In genomic region chr11:13030857-13031256, GRCh38 we compare ENCODE assay signal across 17 cellular contexts. TPM values are rescaled to one million over a fixed set of nuclear protein-coding genes. Genes with fewer than 3 reads are reported as not detected.
DNase-seq lines count a peak whose midpoint lies in the region; ATAC-seq, FAIRE-seq and TF ChIP-seq lines count a peak whose summit lies in the region.
"Had no signal": no experiment of that assay in that cellular context is flagged by ENCODE, and none has a peak within 500 bp of the region (broad histone marks: within the 10 kb centered on the region; RNA-seq: fewer than 3 reads in every experiment).

No MANE protein-coding gene starts in this region.

- no peak overlapping the region for H3K27ac ChIP-seq in endothelial cell of umbilical vein (ENCODE audit: insufficient read depth, low read depth, low read length)

- no peaks in the 10 kb centered on the region for H3K9me3 ChIP-seq in endothelial cell of umbilical vein (replicated peaks; ENCODE audit: control insufficient read depth, insufficient read depth, low read length)

- H3K4me2 ChIP-seq in endothelial cell of umbilical vein (ENCODE audit: insufficient read depth, low read length), result no peak overlapping the region

- H3K4me1 ChIP-seq in endothelial cell of umbilical vein (ENCODE audit: control insufficient read depth, extremely low read depth, insufficient read depth, low read length), result no peaks in the 10 kb centered on the region

- no TSS peak for BruUV-seq in endothelial cell of umbilical vein (replicated peaks; lab: Mats Ljungman, UMichigan)

- FAIRE-seq in endothelial cell of umbilical vein (lab: Jason Lieb, UNC), result no peak
- FAIRE-seq: astrocyte, GM12891 had no signal

- H3K9ac ChIP-seq in endothelial cell of umbilical vein (replicated peaks; ENCODE audit: extremely low read depth, insufficient read depth, low read length), result no peak overlapping the region

- no peaks in the 10 kb centered on the region for H3K36me3 Mint-ChIP-seq in activated naive CD4-positive, alpha-beta T cell treated with anti-CD3 and anti-CD28 coated beads, Interleukin-2, amount 50 U/mL, for 72 hours

- dilution Hi-C loops in endothelial cell of umbilical vein (cut with MboI; ENCODE audit: extremely low pct_ligation_motif_present, low sequenced_read_pairs), result no loop called here

- DNase-seq in DMS153 treated with DMSO at 0.1 percent for 48 hours (lab: John Stamatoyannopoulos, UW; ENCODE audit: unreplicated experiment) (peak; percentile 19), NCI-H2029 (lab: John Stamatoyannopoulos, UW) (peak; percentile 90), endothelial cell of umbilical vein (ENCODE audit: low read depth, low spot score) (peak; percentile 26), lung microvascular endothelial cell (ENCODE audit: low read depth in 2 of 2) (peak; percentile 7 to 71), foreskin melanocyte (no peak), SIG-M5 (lab: John Stamatoyannopoulos, UW) (no peak)
- DNase-seq in activated naive CD4-positive, alpha-beta T cell treated with anti-CD3 and anti-CD28 coated beads, Interleukin-2, amount 50 U/mL, for 72 hours (ENCODE audit: low spot score in 2 of 2), result no peak
- DNase-seq: activated CD8-positive, alpha-beta T cell treated with anti-CD3 and anti-CD28 coated beads for 36 hours; activated gamma-delta T cell; AML-193; effector CD8-positive, alpha-beta T cell; EL; NCI-H1105 had no signal

- no peak for ATAC-seq in HG02840 (IDR thresholded peaks at IDR 0.05; ENCODE audit: low FRiP score, unreplicated experiment)
- ATAC-seq in activated naive CD4-positive, alpha-beta T cell treated with anti-CD3 and anti-CD28 coated beads, Interleukin-2, amount 50 U/mL, for 72 hours, result no peak
- ATAC-seq: activated CD8-positive, alpha-beta T cell treated with anti-CD3 and anti-CD28 coated beads for 36 hours had no signal

- POLR2A ChIA-PET in endothelial cell of umbilical vein (lab: Charles Lee), result no interaction called here

- TF ChIP-seq POLR2A in endothelial cell of umbilical vein (IDR thresholded peaks at IDR 0.05; ENCODE audit: low read depth, low read length), result no peak

- no peaks in the 10 kb centered on the region for H4K20me1 ChIP-seq in endothelial cell of umbilical vein (replicated peaks; ENCODE audit: control insufficient read depth, extremely low read depth, insufficient read depth, low read length)

- no peak overlapping the region for H3K4me3 ChIP-seq in endothelial cell of umbilical vein (replicated peaks in 1 of 3; ENCODE audit: insufficient read depth in 1 of 3, low read depth in 1 of 3, low read length in 3 of 3)

- no peaks in the 10 kb centered on the region for H3K9me3 Mint-ChIP-seq in activated naive CD4-positive, alpha-beta T cell treated with anti-CD3 and anti-CD28 coated beads, Interleukin-2, amount 50 U/mL, for 72 hours
- H3K9me3 Mint-ChIP-seq: activated CD8-positive, alpha-beta T cell treated with anti-CD3 and anti-CD28 coated beads for 36 hours had no signal

- no peak overlapping the region for H2AFZ ChIP-seq in endothelial cell of umbilical vein (ENCODE audit: low read depth, low read length)

- H3K79me2 ChIP-seq in endothelial cell of umbilical vein (ENCODE audit: control insufficient read depth, insufficient read depth, low read length), result no peaks in the 10 kb centered on the region

- CTCF ChIA-PET in endothelial cell of umbilical vein (lab: Charles Lee), result interaction anchor here (0.9 kb wide), 1 partner anchor 110 kb away, joined by 3 read pairs; no protein-coding TSS in a partner anchor

- H3K36me3 ChIP-seq in endothelial cell of umbilical vein (ENCODE audit: control insufficient read depth in 2 of 2, extremely low read depth in 1 of 2, insufficient read depth in 2 of 2, low read length in 2 of 2), result no peaks in the 10 kb centered on the region

- H3K9me1 ChIP-seq in endothelial cell of umbilical vein (replicated peaks; ENCODE audit: control insufficient read depth, extremely low read depth, insufficient read depth, low read length), result no peaks in the 10 kb centered on the region

- intact Hi-C loops in endothelial cell of umbilical vein (cut with micrococcal nuclease), result no loop called here

- H3K27me3 ChIP-seq in endothelial cell of umbilical vein (ENCODE audit: control insufficient read depth in 2 of 2, insufficient read depth in 2 of 2, low read length in 2 of 2), result peaks cover 19 to 30% of the 10 kb centered on the region in 2 experiments

- TF ChIP-seq CTCF in endothelial cell of umbilical vein (IDR thresholded peaks at IDR 0.05; ENCODE audit: extremely low read depth in 1 of 2, insufficient read depth in 1 of 2, low read depth in 1 of 2, low read length in 2 of 2), result no peak

- no peak overlapping the region for H3K27ac Mint-ChIP-seq in activated naive CD4-positive, alpha-beta T cell treated with anti-CD3 and anti-CD28 coated beads, Interleukin-2, amount 50 U/mL, for 72 hours
- H3K27ac Mint-ChIP-seq: activated CD8-positive, alpha-beta T cell treated with anti-CD3 and anti-CD28 coated beads for 36 hours had no signal

TF ChIP-seq in endothelial cell of umbilical vein, 7 proteins besides CTCF, POLR2A, EP300 and RAD21:
- TF ChIP-seq MYC (IDR thresholded peaks at IDR 0.05; ENCODE audit: low read depth, low read length) (no peak), FOS (IDR thresholded peaks at IDR 0.05; ENCODE audit: borderline replicate concordance, insufficient read depth, low read length) (no peak), POLR2AphosphoS5 (IDR thresholded peaks at IDR 0.05; ENCODE audit: insufficient read depth, low read depth, low read length) (no peak), MAX (IDR thresholded peaks at IDR 0.05; ENCODE audit: insufficient read depth, insufficient read length) (no peak), GATA2 (IDR thresholded peaks at IDR 0.05; ENCODE audit: insufficient read depth, insufficient read length, low read depth, low read length) (no peak), JUN (IDR thresholded peaks at IDR 0.05; ENCODE audit: borderline replicate concordance, insufficient read depth, insufficient read length, low read depth) (no peak), EZH2 (IDR thresholded peaks at IDR 0.05; ENCODE audit: borderline replicate concordance, low read depth, low read length, severe bottlenecking) (no peak)
TF ChIP-seq in endothelial cell of umbilical vein: peak in this region for 0.

RNA-seq across cellular contexts. Expression of gene RASSF10, which starts 21.7 kb away (rescaled TPM):
- not detected in 2 replicates for total RNA-seq in endothelial cell of umbilical vein
- 0.03 TPM in 1 of 2 replicates, not detected in the other for polyA plus RNA-seq in endothelial cell of umbilical vein
- not detected in 2 replicates for polyA plus RNA-seq in endothelial cell of umbilical vein (2011; cell fraction: cytosol; rRNA removed)
- not detected in 2 replicates for polyA plus RNA-seq in endothelial cell of umbilical vein (2011; cell fraction: nucleus; rRNA removed)
- polyA plus RNA-seq in endothelial cell of umbilical vein (2012), result not detected in 2 replicates
- polyA minus RNA-seq in endothelial cell of umbilical vein, result 0.10 TPM in 1 of 2 replicates, not detected in the other
- not detected for polyA minus RNA-seq in endothelial cell of umbilical vein (2011; cell fraction: cytosol; rRNA and poly(A)+ RNA removed)
- polyA minus RNA-seq in endothelial cell of umbilical vein (2011; cell fraction: nucleus; rRNA and poly(A)+ RNA removed), result not detected in 2 replicates
- 0.60 and 1.5 TPM in 2 replicates for total RNA-seq in lung microvascular endothelial cell
- not detected for total RNA-seq in activated naive CD4-positive, alpha-beta T cell treated with anti-CD3 and anti-CD28 coated beads, Interleukin-2, amount 50 U/mL, for 72 hours
- total RNA-seq: activated CD8-positive, alpha-beta T cell treated with anti-CD3 and anti-CD28 coated beads for 36 hours; fibroblast of villous mesenchyme had no signal

Comparison
In these comparisons a context has a peak if more than half of its experiments do, and no peak if none do; other contexts are left out.
1. DNase-seq: peak in DMS153 treated with DMSO at 0.1 percent for 48 hours (single experiment), NCI-H2029 (single experiment), endothelial cell of umbilical vein (single experiment) and lung microvascular endothelial cell (2 of 2); none in foreskin melanocyte (single experiment), SIG-M5 (single experiment) and activated naive CD4-positive, alpha-beta T cell treated with anti-CD3 and anti-CD28 coated beads, Interleukin-2, amount 50 U/mL, for 72 hours (0 of 2).